ENCODE assay signal across 3 cellular contexts in the genomic region with DNA sequence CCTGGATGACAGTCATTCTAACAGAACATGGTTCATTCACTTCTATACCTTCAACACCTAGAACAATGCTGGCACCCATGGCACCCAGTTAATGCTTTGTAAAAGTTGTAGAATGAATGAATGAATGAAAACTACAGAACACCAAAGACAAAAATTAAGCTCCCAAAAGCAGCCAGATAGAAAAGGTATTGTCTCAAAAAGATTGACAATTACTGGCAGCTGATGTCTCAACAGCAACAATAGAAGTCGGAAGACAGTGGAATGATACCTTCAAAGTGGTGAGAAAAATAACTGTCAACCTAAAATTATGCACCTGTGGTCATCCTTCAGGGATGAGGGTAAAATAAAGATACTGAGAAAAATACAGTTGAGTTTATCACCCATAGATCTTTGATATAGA.
TF ChIP-seq lines count a peak whose summit lies in the region.

No MANE protein-coding gene starts in this region.

TF ChIP-seq in HCT116, 20 proteins besides CTCF, POLR2A, EP300 and RAD21:
- TF ChIP-seq CBX3 (IDR thresholded peaks at IDR 0.05; ENCODE audit: low read depth), result 0 out of 2 replicates have a peak, but pooled peaks have one; percentile 17
- no peak for TF ChIP-seq SRF (IDR thresholded peaks at IDR 0.05; ENCODE audit: low read depth)

TF ChIP-seq in HEK293, 187 proteins besides CTCF, POLR2A, EP300 and RAD21:
- no peak for TF ChIP-seq ZNF311 (tag by site-specific recombination; IDR thresholded peaks at IDR 0.05; ENCODE audit: borderline replicate concordance)
- peak; percentile 41 for TF ChIP-seq SETDB1 (IDR thresholded peaks at IDR 0.05; ENCODE audit: insufficient read length, low read length)
- TF ChIP-seq ZNF548 (tag by site-specific recombination; IDR thresholded peaks at IDR 0.05), result no peak

TF ChIP-seq in K562, 482 proteins besides CTCF, POLR2A, EP300 and RAD21 (continues in another document):
- TF ChIP-seq BCL6 (CRISPR knock-in tag; IDR thresholded peaks at IDR 0.05) (no peak), EHMT2 (IDR thresholded peaks at IDR 0.05) (0 out of 2 replicates have a peak, but pooled peaks have one; percentile 48), GABPB2 (CRISPR knock-in tag; conservative IDR thresholded peaks at IDR 0.05) (no peak), ZNF583 (CRISPR knock-in tag; IDR thresholded peaks at IDR 0.05) (no peak), IFI16 (CRISPR knock-in tag; IDR thresholded peaks at IDR 0.05) (no peak), TOE1 (IDR thresholded peaks at IDR 0.05; ENCODE audit: borderline replicate concordance) (no peak), TOE1 (CRISPR knock-in tag; IDR thresholded peaks at IDR 0.05; ENCODE audit: borderline replicate concordance, low read depth) (no peak), BRCA1 (IDR thresholded peaks at IDR 0.05) (no peak), BRCA1 (CRISPR knock-in tag; IDR thresholded peaks at IDR 0.05) (no peak), CBX8 (IDR thresholded peaks at IDR 0.05; ENCODE audit: borderline replicate concordance, extremely low read depth, low read depth, low read length, poor library complexity, severe bottlenecking) (no peak), ZNF24 (IDR thresholded peaks at IDR 0.05) (peak; percentile 93), MTA2 (IDR thresholded peaks at IDR 0.05; ENCODE audit: low read depth) (no peak), GATAD2A (IDR thresholded peaks at IDR 0.05) (no peak), E2F3 (CRISPR knock-in tag; IDR thresholded peaks at IDR 0.05) (no peak), PRPF4 (IDR thresholded peaks at IDR 0.05; ENCODE audit: insufficient read depth, low read depth, low read length, poor library complexity, severe bottlenecking) (no peak), C11orf30 (IDR thresholded peaks at IDR 0.05; ENCODE audit: low read depth) (no peak), MEIS2 (IDR thresholded peaks at IDR 0.05; ENCODE audit: partially characterized antibody) (peak; percentile 27), HNRNPL (IDR thresholded peaks at IDR 0.05; ENCODE audit: low read depth, low read length) (no peak), MAFG (tag; conservative IDR thresholded peaks at IDR 0.05) (no peak), ADNP (tag; IDR thresholded peaks at IDR 0.05) (no peak), NCOA4 (IDR thresholded peaks at IDR 0.05; ENCODE audit: partially characterized antibody) (no peak), ZNF75A (CRISPR knock-in tag; IDR thresholded peaks at IDR 0.05) (no peak), PHB2 (IDR thresholded peaks at IDR 0.05; ENCODE audit: low read depth) (no peak), TRIM24 (IDR thresholded peaks at IDR 0.05) (peak; percentile 33 to 85; a peak in 3 of 4 replicates), MTA3 (IDR thresholded peaks at IDR 0.05; ENCODE audit: borderline replicate concordance) (no peak), DPF2 (IDR thresholded peaks at IDR 0.05) (0 out of 2 replicates have a peak, but pooled peaks have one; percentile 14), POLR3G (IDR thresholded peaks at IDR 0.05; ENCODE audit: extremely low read depth, insufficient read length, insufficient replicate concordance) (no peak), NFE2 (IDR thresholded peaks at IDR 0.05; ENCODE audit: low read depth) (no peak), TGIF2 (CRISPR knock-in tag; IDR thresholded peaks at IDR 0.05) (no peak), SAFB (IDR thresholded peaks at IDR 0.05; ENCODE audit: borderline replicate concordance, low read depth, low read length) (no peak)
- TF ChIP-seq, protein P1, sequence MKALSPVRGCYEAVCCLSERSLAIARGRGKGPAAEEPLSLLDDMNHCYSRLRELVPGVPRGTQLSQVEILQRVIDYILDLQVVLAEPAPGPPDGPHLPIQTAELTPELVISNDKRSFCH (CRISPR knock-in tag; IDR thresholded peaks at IDR 0.05), result no peak
- TF ChIP-seq, protein P1 (tag; IDR thresholded peaks at IDR 0.05), result no peak
- TF ChIP-seq, protein P2, sequence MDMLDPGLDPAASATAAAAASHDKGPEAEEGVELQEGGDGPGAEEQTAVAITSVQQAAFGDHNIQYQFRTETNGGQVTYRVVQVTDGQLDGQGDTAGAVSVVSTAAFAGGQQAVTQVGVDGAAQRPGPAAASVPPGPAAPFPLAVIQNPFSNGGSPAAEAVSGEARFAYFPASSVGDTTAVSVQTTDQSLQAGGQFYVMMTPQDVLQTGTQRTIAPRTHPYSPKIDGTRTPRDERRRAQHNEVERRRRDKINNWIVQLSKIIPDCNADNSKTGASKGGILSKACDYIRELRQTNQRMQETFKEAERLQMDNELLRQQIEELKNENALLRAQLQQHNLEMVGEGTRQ (CRISPR knock-in tag; IDR thresholded peaks at IDR 0.05), result no peak
- TF ChIP-seq, protein P3, sequence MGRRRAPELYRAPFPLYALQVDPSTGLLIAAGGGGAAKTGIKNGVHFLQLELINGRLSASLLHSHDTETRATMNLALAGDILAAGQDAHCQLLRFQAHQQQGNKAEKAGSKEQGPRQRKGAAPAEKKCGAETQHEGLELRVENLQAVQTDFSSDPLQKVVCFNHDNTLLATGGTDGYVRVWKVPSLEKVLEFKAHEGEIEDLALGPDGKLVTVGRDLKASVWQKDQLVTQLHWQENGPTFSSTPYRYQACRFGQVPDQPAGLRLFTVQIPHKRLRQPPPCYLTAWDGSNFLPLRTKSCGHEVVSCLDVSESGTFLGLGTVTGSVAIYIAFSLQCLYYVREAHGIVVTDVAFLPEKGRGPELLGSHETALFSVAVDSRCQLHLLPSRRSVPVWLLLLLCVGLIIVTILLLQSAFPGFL (CRISPR knock-in tag; IDR thresholded peaks at IDR 0.05), result no peak
- TF ChIP-seq, protein P4, sequence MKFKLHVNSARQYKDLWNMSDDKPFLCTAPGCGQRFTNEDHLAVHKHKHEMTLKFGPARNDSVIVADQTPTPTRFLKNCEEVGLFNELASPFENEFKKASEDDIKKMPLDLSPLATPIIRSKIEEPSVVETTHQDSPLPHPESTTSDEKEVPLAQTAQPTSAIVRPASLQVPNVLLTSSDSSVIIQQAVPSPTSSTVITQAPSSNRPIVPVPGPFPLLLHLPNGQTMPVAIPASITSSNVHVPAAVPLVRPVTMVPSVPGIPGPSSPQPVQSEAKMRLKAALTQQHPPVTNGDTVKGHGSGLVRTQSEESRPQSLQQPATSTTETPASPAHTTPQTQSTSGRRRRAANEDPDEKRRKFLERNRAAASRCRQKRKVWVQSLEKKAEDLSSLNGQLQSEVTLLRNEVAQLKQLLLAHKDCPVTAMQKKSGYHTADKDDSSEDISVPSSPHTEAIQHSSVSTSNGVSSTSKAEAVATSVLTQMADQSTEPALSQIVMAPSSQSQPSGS (CRISPR knock-in tag; IDR thresholded peaks at IDR 0.05), result no peak
- TF ChIP-seq, protein P5, sequence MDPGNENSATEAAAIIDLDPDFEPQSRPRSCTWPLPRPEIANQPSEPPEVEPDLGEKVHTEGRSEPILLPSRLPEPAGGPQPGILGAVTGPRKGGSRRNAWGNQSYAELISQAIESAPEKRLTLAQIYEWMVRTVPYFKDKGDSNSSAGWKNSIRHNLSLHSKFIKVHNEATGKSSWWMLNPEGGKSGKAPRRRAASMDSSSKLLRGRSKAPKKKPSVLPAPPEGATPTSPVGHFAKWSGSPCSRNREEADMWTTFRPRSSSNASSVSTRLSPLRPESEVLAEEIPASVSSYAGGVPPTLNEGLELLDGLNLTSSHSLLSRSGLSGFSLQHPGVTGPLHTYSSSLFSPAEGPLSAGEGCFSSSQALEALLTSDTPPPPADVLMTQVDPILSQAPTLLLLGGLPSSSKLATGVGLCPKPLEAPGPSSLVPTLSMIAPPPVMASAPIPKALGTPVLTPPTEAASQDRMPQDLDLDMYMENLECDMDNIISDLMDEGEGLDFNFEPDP (CRISPR knock-in tag; IDR thresholded peaks at IDR 0.05), result no peak
- TF ChIP-seq, protein P6, sequence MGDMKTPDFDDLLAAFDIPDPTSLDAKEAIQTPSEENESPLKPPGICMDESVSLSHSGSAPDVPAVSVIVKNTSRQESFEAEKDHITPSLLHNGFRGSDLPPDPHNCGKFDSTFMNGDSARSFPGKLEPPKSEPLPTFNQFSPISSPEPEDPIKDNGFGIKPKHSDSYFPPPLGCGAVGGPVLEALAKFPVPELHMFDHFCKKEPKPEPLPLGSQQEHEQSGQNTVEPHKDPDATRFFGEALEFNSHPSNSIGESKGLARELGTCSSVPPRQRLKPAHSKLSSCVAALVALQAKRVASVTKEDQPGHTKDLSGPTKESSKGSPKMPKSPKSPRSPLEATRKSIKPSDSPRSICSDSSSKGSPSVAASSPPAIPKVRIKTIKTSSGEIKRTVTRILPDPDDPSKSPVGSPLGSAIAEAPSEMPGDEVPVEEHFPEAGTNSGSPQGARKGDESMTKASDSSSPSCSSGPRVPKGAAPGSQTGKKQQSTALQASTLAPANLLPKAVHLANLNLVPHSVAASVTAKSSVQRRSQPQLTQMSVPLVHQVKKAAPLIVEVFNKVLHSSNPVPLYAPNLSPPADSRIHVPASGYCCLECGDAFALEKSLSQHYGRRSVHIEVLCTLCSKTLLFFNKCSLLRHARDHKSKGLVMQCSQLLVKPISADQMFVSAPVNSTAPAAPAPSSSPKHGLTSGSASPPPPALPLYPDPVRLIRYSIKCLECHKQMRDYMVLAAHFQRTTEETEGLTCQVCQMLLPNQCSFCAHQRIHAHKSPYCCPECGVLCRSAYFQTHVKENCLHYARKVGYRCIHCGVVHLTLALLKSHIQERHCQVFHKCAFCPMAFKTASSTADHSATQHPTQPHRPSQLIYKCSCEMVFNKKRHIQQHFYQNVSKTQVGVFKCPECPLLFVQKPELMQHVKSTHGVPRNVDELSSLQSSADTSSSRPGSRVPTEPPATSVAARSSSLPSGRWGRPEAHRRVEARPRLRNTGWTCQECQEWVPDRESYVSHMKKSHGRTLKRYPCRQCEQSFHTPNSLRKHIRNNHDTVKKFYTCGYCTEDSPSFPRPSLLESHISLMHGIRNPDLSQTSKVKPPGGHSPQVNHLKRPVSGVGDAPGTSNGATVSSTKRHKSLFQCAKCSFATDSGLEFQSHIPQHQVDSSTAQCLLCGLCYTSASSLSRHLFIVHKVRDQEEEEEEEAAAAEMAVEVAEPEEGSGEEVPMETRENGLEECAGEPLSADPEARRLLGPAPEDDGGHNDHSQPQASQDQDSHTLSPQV (IDR thresholded peaks at IDR 0.05), result no peak
- TF ChIP-seq, protein P7, sequence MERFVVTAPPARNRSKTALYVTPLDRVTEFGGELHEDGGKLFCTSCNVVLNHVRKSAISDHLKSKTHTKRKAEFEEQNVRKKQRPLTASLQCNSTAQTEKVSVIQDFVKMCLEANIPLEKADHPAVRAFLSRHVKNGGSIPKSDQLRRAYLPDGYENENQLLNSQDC (CRISPR knock-in tag; IDR thresholded peaks at IDR 0.05), result no peak
- TF ChIP-seq, protein P8, sequence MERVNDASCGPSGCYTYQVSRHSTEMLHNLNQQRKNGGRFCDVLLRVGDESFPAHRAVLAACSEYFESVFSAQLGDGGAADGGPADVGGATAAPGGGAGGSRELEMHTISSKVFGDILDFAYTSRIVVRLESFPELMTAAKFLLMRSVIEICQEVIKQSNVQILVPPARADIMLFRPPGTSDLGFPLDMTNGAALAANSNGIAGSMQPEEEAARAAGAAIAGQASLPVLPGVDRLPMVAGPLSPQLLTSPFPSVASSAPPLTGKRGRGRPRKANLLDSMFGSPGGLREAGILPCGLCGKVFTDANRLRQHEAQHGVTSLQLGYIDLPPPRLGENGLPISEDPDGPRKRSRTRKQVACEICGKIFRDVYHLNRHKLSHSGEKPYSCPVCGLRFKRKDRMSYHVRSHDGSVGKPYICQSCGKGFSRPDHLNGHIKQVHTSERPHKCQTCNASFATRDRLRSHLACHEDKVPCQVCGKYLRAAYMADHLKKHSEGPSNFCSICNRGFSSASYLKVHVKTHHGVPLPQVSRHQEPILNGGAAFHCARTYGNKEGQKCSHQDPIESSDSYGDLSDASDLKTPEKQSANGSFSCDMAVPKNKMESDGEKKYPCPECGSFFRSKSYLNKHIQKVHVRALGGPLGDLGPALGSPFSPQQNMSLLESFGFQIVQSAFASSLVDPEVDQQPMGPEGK (CRISPR knock-in tag; IDR thresholded peaks at IDR 0.05; ENCODE audit: borderline replicate concordance), result no peak
- TF ChIP-seq, protein P9, sequence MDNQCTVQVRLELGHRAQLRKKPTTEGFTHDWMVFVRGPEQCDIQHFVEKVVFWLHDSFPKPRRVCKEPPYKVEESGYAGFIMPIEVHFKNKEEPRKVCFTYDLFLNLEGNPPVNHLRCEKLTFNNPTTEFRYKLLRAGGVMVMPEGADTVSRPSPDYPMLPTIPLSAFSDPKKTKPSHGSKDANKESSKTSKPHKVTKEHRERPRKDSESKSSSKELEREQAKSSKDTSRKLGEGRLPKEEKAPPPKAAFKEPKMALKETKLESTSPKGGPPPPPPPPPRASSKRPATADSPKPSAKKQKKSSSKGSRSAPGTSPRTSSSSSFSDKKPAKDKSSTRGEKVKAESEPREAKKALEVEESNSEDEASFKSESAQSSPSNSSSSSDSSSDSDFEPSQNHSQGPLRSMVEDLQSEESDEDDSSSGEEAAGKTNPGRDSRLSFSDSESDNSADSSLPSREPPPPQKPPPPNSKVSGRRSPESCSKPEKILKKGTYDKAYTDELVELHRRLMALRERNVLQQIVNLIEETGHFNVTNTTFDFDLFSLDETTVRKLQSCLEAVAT (IDR thresholded peaks at IDR 0.05), result no peak
- TF ChIP-seq, protein P10, sequence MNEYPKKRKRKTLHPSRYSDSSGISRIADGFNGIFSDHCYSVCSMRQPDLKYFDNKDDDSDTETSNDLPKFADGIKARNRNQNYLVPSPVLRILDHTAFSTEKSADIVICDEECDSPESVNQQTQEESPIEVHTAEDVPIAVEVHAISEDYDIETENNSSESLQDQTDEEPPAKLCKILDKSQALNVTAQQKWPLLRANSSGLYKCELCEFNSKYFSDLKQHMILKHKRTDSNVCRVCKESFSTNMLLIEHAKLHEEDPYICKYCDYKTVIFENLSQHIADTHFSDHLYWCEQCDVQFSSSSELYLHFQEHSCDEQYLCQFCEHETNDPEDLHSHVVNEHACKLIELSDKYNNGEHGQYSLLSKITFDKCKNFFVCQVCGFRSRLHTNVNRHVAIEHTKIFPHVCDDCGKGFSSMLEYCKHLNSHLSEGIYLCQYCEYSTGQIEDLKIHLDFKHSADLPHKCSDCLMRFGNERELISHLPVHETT (CRISPR knock-in tag; conservative IDR thresholded peaks at IDR 0.05 in 1 of 2, IDR thresholded peaks at IDR 0.05 in 1 of 2), result no peak
- TF ChIP-seq, protein P11, sequence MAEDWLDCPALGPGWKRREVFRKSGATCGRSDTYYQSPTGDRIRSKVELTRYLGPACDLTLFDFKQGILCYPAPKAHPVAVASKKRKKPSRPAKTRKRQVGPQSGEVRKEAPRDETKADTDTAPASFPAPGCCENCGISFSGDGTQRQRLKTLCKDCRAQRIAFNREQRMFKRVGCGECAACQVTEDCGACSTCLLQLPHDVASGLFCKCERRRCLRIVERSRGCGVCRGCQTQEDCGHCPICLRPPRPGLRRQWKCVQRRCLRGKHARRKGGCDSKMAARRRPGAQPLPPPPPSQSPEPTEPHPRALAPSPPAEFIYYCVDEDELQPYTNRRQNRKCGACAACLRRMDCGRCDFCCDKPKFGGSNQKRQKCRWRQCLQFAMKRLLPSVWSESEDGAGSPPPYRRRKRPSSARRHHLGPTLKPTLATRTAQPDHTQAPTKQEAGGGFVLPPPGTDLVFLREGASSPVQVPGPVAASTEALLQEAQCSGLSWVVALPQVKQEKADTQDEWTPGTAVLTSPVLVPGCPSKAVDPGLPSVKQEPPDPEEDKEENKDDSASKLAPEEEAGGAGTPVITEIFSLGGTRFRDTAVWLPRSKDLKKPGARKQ (CRISPR knock-in tag; IDR thresholded peaks at IDR 0.05), result no peak
- TF ChIP-seq, protein P12, sequence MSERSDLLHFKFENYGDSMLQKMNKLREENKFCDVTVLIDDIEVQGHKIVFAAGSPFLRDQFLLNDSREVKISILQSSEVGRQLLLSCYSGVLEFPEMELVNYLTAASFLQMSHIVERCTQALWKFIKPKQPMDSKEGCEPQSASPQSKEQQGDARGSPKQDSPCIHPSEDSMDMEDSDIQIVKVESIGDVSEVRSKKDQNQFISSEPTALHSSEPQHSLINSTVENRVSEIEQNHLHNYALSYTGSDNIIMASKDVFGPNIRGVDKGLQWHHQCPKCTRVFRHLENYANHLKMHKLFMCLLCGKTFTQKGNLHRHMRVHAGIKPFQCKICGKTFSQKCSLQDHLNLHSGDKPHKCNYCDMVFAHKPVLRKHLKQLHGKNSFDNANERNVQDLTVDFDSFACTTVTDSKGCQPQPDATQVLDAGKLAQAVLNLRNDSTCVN (CRISPR knock-in tag; IDR thresholded peaks at IDR 0.05), result no peak
